8 cellular contexts compared by ENCODE assay signal in genomic region chr5:73519531-73520283, GRCh38. TPM values are rescaled to one million over a fixed set of nuclear protein-coding genes. Genes with fewer than 3 reads are reported as not detected.
DNase-seq lines count a peak whose midpoint lies in the region; ATAC-seq and TF ChIP-seq lines count a peak whose summit lies in the region.

No MANE protein-coding gene starts in this region.

- no peaks in the 10 kb centered on the region for H3K4me1 ChIP-seq in liver (ENCODE audit: control insufficient read depth in 4 of 4, insufficient read depth in 4 of 4, low read length in 3 of 4)

- no peak overlapping the region for H3K27ac ChIP-seq in liver (ENCODE audit: low read depth in 1 of 2, low read length in 2 of 2)

- peak; percentile 87 to 88 for TF ChIP-seq RAD21 in liver (IDR thresholded peaks at IDR 0.05)

- TF ChIP-seq CTCF in choroid plexus epithelial cell (conservative IDR thresholded peaks at IDR 0.05; ENCODE audit: low read depth, low read length) (peak; percentile 83), liver (IDR thresholded peaks at IDR 0.05; ENCODE audit: low read depth, low read length, missing input control) (peak; percentile 83)

- no peaks in the 10 kb centered on the region for H3K9me3 ChIP-seq in liver (ENCODE audit: control insufficient read depth in 4 of 4, low read length in 3 of 4)

- WGBS in liver = 14% methylated on average over 16 of the region's 16 CpGs

- no peak overlapping the region for H3K9ac ChIP-seq in liver (ENCODE audit: low read depth in 1 of 2, low read length in 2 of 2)

- H3K4me3 ChIP-seq in choroid plexus epithelial cell (ENCODE audit: low read depth, low read length) (no peak overlapping the region), liver (ENCODE audit: low read depth in 1 of 3, low read length in 3 of 3) (no peak overlapping the region)

- no peaks in the 10 kb centered on the region for H3K27me3 ChIP-seq in liver (ENCODE audit: control insufficient read depth in 4 of 4, insufficient read depth in 4 of 4, low read length in 3 of 4)

- no peaks in the 10 kb centered on the region for H3K36me3 ChIP-seq in liver (ENCODE audit: control insufficient read depth in 4 of 4, insufficient read depth in 3 of 4, low read depth in 1 of 4, low read length in 3 of 4)

- DNase-seq in CD1c-positive myeloid dendritic cell (ENCODE audit: extremely low spot score) (peak; percentile 81), NCI-H524 (lab: John Stamatoyannopoulos, UW) (peak; percentile 66 to 82), choroid plexus epithelial cell (ENCODE audit: low read depth) (peak; percentile 92)
- peak; percentile 49 for DNase-seq in activated CD4-positive, alpha-beta T cell treated with anti-CD3 and anti-CD28 coated beads for 1 hour
- DNase-seq in stimulated activated CD4-positive, alpha-beta T cell treated with anti-CD3 and anti-CD28 coated beads, TNF-alpha, amount 100 ng/mL, for 48 hours (ENCODE audit: low read depth in 3 of 3) = peak; percentile 37 to 55 (median 39)

- ATAC-seq in GM19328 (IDR thresholded peaks at IDR 0.05; ENCODE audit: unreplicated experiment) = peak; percentile 98
- peak; percentile 91 for ATAC-seq in HG03442 (IDR thresholded peaks at IDR 0.05; ENCODE audit: unreplicated experiment)

TF ChIP-seq in liver, 16 proteins besides CTCF, POLR2A, EP300 and RAD21:
- no peak for TF ChIP-seq JUND (IDR thresholded peaks at IDR 0.05)
- no peak for TF ChIP-seq TAF1 (conservative IDR thresholded peaks at IDR 0.05)
- TF ChIP-seq FOXA2 (IDR thresholded peaks at IDR 0.05) = no peak
- TF ChIP-seq YY1 (IDR thresholded peaks at IDR 0.05) = no peak
- no peak for TF ChIP-seq ATF3 (IDR thresholded peaks at IDR 0.05)
- no peak for TF ChIP-seq RXRA (IDR thresholded peaks at IDR 0.05)
- no peak for TF ChIP-seq NR2F2 (IDR thresholded peaks at IDR 0.05)
- TF ChIP-seq EGR1 (IDR thresholded peaks at IDR 0.05; ENCODE audit: low read depth in 2 of 2) = no peak

RNA-seq across cellular contexts. Expression of gene BTF3, which starts 21.5 kb away (rescaled TPM):
- 100 to 1,000 TPM in 1 of 2 donors, 10 to 100 TPM in 1; 97.5 to 231 TPM for total RNA-seq in liver
- 100 to 1,000 TPM; 194 to 246 TPM for polyA plus RNA-seq in liver

RNA-seq across cellular contexts. Expression of gene ANKRA2, which starts 45.7 kb away (rescaled TPM):
- 10 to 100 TPM; 12.9 to 17.0 TPM for total RNA-seq in liver
- 10 to 100 TPM in 1 of 2 donors, 1 to 10 TPM in 1; 5.9 to 16.2 TPM for polyA plus RNA-seq in liver

RNA-seq across cellular contexts. Expression of gene UTP15, which starts 45.8 kb away (rescaled TPM):
- total RNA-seq in liver = 10 to 100 TPM in 1 of 2 donors, 1 to 10 TPM in 1; 7.0 to 18.1 TPM
- 1 to 10 TPM; 3.5 to 3.8 TPM for polyA plus RNA-seq in liver

Comparison
In these comparisons a context has a peak if more than half of its experiments do, and no peak if none do; other contexts are left out.
1. DNase-seq: peak in every context shown above with its lines; median percentile 92 in choroid plexus epithelial cell; 81 in CD1c-positive myeloid dendritic cell; 74 in NCI-H524; 49 in activated CD4-positive, alpha-beta T cell treated with anti-CD3 and anti-CD28 coated beads for 1 hour; 39 in stimulated activated CD4-positive, alpha-beta T cell treated with anti-CD3 and anti-CD28 coated beads, TNF-alpha, amount 100 ng/mL, for 48 hours.